ENCODE assay signal across 14 cellular contexts in the genomic region with DNA sequence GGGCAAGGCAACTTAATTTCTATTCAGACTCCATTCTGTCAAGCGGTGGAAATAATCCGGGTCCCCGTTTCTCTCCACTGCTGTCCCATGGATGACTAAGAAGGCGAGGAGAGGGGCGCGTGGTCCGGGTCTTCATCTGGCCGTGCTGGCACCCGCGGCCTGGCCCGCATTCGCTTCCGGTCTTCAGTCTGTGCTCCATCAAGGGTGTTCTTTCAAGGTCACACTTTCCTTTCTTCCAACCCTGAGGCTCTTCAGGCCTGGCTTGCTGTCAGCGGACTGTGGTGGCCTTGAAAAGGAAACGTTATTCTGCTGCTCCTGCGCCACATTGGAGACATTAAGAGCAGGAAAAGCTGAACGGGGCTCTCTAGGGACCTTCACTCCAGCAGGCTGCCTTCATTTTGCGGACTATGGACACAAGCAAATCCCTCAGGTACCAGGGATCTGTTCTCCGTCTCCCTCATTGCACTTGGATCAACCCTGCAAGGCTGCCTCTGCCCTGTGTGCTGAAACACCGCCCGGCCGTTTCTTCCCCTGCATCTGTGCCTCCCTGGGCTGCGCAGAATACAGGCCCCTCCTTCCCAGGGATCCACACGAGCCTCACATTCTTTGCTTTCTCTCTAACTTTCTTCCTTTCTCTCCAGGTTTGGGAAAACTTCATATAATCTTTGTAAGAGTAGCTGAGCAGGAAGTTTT.
"Had no signal": no experiment of that assay in that cellular context is flagged by ENCODE, and none has a peak within 500 bp of the region (broad histone marks: within the 10 kb centered on the region; RNA-seq: fewer than 3 reads in every experiment).

No MANE protein-coding gene starts in this region.

- H3K9me3 ChIP-seq: esophagus squamous epithelium, pancreas had no signal

- H3K4me2 ChIP-seq: neural progenitor cell had no signal

- H2AFZ ChIP-seq: neural progenitor cell had no signal

- H3K27ac ChIP-seq: esophagus squamous epithelium, neural progenitor cell, pancreas had no signal

- H3K27me3 ChIP-seq: esophagus squamous epithelium, neural progenitor cell, pancreas had no signal

- DNase-seq: activated CD4-positive, alpha-beta T cell treated with anti-CD3 and anti-CD28 coated beads, Interleukin-2, amount 10 ng/mL, durations not matched to agents 7 days and 5 days; activated CD8-positive, alpha-beta memory T cell treated with anti-CD3 and anti-CD28 coated beads, Interleukin-2, amount 50 U/mL, for 48 hours; activated naive CD8-positive, alpha-beta T cell treated with anti-CD3 and anti-CD28 coated beads for 36 hours; activated T-cell treated with anti-CD3 and anti-CD28 coated beads, Interleukin-2, amount 50 U/mL, for 72 hours; cortex of kidney; effector CD4-positive, alpha-beta T cell; esophagus squamous epithelium; left colon; naive B cell; pancreas; stimulated activated CD4-positive, alpha-beta T cell treated with anti-CD3 and anti-CD28 coated beads, Interleukin-2, amount 100 ng/mL, for 48 hours; SW 1271 had no signal

- H3K4me3 ChIP-seq: esophagus squamous epithelium, neural progenitor cell, pancreas had no signal

- ATAC-seq: activated T-cell treated with anti-CD3 and anti-CD28 coated beads, Interleukin-2, amount 50 U/mL, for 72 hours; left colon; pancreas; stimulated activated memory B cell treated with anti-CD40 and anti-IgM and Interleukin-4, amounts not matched to agents 10 μg/mL and 1 μg/mL and 100 μg/mL, for 72 hours had no signal

- H3K36me3 ChIP-seq: esophagus squamous epithelium, neural progenitor cell, pancreas had no signal

- H3K4me1 ChIP-seq: neural progenitor cell had no signal

- H3K9ac ChIP-seq: neural progenitor cell had no signal
